In genomic region chr9:108262836-108263235, GRCh38 we compare ENCODE assay signal across 8 cellular contexts.
"Had no signal": no experiment of that assay in that cellular context is flagged by ENCODE, and none has a peak within 500 bp of the region (broad histone marks: within the 10 kb centered on the region; RNA-seq: fewer than 3 reads in every experiment).

No MANE protein-coding gene starts in this region.

- DNase-seq: GDM1, GF-D8 had no signal

- ATAC-seq: GM12878 had no signal

- H3K4me3 ChIP-seq: GM12878 had no signal

- FAIRE-seq: G401.6, GM12878, GM12891, GM12892, GM18507, GM19239 had no signal
